14 cellular contexts compared by ENCODE assay signal in the genomic region with DNA sequence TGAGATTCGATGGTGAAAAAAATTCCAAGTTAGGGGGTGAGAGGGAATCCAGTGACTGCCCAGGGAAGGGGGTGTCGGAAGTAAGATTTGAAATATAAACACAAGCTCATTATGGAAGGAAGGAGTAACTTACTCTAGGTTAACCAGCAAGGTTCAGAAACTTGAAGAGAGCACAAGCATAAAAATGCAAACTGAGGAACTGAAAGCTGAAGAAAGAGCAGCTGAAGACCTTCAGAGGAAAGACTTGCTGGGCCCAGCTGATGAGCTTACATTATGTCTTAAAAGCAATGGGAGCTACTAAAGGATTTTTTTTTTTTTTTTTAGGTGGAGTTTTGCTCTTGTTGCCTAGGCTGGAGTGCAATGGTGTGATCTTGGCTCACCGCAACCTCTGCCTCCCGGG.
A peak's percentile ranks its signal among the peaks of the same experiment; 100 is the strongest.
DNase-seq lines count a peak whose midpoint lies in the region; ATAC-seq and TF ChIP-seq lines count a peak whose summit lies in the region.
"Had no signal": no experiment of that assay in that cellular context is flagged by ENCODE, and none has a peak within 500 bp of the region (broad histone marks: within the 10 kb centered on the region; RNA-seq: fewer than 3 reads in every experiment).

No MANE protein-coding gene starts in this region.

- no peak for TF ChIP-seq CTCF in GM12865 (IDR thresholded peaks at IDR 0.05; ENCODE audit: insufficient read depth, low read depth, low read length, missing control alignments)
- TF ChIP-seq CTCF in MM.1S (IDR thresholded peaks at IDR 0.05; ENCODE audit: low read length) = no peak

- H3K79me2 ChIP-seq in MM.1S (ENCODE audit: low read length) = no peaks in the 10 kb centered on the region
- H3K79me2 ChIP-seq: parathyroid adenoma had no signal

- DNase-seq in GM12865 (ENCODE audit: low read depth) (peak; percentile 71), MM.1S (peak; percentile 32), NCI-H1092 treated with DMSO at 0.1 percent for 48 hours (lab: John Stamatoyannopoulos, UW) (no peak), NCI-H128 (lab: John Stamatoyannopoulos, UW; ENCODE audit: unreplicated experiment) (no peak)
- DNase-seq in activated CD8-positive, alpha-beta memory T cell treated with anti-CD3 and anti-CD28 coated beads for 24 hours = no peak
- DNase-seq: ACHN; effector memory CD8-positive, alpha-beta T cell; NCI-H446; stimulated activated CD4-positive, alpha-beta T cell treated with anti-CD3 and anti-CD28 coated beads, Interleukin-2, amount 100 ng/mL, for 48 hours; SW 1271 had no signal

- no peak overlapping the region for H3K9ac ChIP-seq in MM.1S (ENCODE audit: low read length)
- H3K9ac ChIP-seq: parathyroid adenoma had no signal

- H3K27ac ChIP-seq in MM.1S (ENCODE audit: low read length) = no peak overlapping the region
- H3K27ac ChIP-seq: parathyroid adenoma had no signal

- ATAC-seq in GM19438 (IDR thresholded peaks at IDR 0.05; ENCODE audit: low read depth, unreplicated experiment) (peak; percentile 84), HG02852 (IDR thresholded peaks at IDR 0.05; ENCODE audit: unreplicated experiment) (peak; percentile 85), HG02973 (IDR thresholded peaks at IDR 0.05; ENCODE audit: unreplicated experiment) (no peak)
- ATAC-seq: effector memory CD8-positive, alpha-beta T cell had no signal

- no peaks in the 10 kb centered on the region for H3K9me2 ChIP-seq in MM.1S (replicated peaks; ENCODE audit: insufficient read depth, low read length)

- peak overlapping the region; percentile 9; the same call in 1 of the 2 replicates for H3K4me2 ChIP-seq in MM.1S (ENCODE audit: low read depth, low read length)

- H3K27me3 ChIP-seq in MM.1S (replicated peaks; ENCODE audit: insufficient read depth, low read length) = no peaks in the 10 kb centered on the region

- H4K20me1 ChIP-seq in MM.1S (ENCODE audit: insufficient read depth, low read length) = no peaks in the 10 kb centered on the region

- H3K4me3 ChIP-seq in GM12865 (ENCODE audit: low read depth, low read length) (no peak overlapping the region), MM.1S (ENCODE audit: low read length) (no peak overlapping the region)

- no peak overlapping the region for H2AFZ ChIP-seq in MM.1S (ENCODE audit: low read length)
- H2AFZ ChIP-seq: parathyroid adenoma had no signal

- H3K36me3 ChIP-seq in MM.1S (replicated peaks; ENCODE audit: insufficient read depth, low read length) = no peaks in the 10 kb centered on the region

- H3K4me1 ChIP-seq in MM.1S (ENCODE audit: low read length) = no peaks in the 10 kb centered on the region
- H3K4me1 ChIP-seq: parathyroid adenoma had no signal

- H3F3A ChIP-seq in MM.1S (ENCODE audit: insufficient read depth, low read length) = no peaks in the 10 kb centered on the region

- no peaks in the 10 kb centered on the region for H3K9me3 ChIP-seq in MM.1S (replicated peaks; ENCODE audit: insufficient read depth, low read length)

Comparison
In these comparisons a context has a peak if more than half of its experiments do, and no peak if none do; other contexts are left out.
1. DNase-seq: peak in GM12865 (single experiment) and MM.1S (single experiment); none in activated CD8-positive, alpha-beta memory T cell treated with anti-CD3 and anti-CD28 coated beads for 24 hours (single experiment), NCI-H1092 treated with DMSO at 0.1 percent for 48 hours (single experiment) and NCI-H128 (single experiment).